1 cellular context compared by ENCODE assay signal in the genomic region with DNA sequence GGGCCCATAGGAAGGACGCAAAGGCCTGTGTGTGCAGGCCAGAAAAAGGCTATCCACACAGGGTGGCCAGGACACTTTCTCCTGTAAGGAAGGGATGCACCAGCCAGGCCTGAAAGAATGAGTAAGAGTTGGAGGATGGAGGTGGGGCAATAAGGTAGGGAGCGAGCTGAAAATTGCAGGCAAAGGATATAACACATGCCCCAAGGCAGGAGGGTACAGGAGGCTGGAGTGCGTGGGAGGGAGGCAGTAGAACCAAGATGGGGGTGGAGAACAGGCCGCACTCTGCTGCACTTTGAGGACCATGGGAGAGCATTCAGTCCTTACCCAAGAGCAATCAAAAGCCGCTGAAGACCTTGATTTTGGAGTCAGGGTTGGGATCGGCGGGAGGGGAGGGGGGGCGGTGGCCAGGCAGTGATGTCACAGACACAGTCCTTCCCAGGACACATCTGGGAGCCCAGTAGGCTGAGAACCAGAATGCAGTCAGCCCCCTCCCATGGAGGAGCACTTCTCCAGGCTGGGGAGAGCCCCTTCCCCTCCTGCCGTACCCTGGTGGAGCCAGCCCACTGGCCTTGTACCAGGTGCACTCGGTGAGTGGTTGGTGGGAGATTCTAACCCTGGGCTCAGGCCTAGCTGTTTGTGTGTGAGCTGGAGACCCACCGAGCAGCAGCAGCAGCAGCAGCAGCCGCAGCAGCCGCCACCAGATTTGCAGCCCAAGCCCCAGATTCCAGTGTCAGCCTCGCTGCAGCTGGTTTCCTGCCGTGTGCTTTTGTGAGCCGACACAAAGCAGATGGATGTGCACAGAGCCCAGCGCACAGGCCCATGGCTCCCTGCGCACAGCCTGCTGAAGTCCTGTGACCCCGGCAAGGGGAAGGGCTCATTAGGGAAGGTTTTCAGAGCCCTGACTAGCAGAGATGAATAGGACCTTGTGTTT.
TF ChIP-seq lines count a peak whose summit lies in the region.

No MANE protein-coding gene starts in this region.

TF ChIP-seq in HEK293, 187 proteins besides CTCF, POLR2A, EP300 and RAD21 (continued from another document):
- TF ChIP-seq, protein P1, sequence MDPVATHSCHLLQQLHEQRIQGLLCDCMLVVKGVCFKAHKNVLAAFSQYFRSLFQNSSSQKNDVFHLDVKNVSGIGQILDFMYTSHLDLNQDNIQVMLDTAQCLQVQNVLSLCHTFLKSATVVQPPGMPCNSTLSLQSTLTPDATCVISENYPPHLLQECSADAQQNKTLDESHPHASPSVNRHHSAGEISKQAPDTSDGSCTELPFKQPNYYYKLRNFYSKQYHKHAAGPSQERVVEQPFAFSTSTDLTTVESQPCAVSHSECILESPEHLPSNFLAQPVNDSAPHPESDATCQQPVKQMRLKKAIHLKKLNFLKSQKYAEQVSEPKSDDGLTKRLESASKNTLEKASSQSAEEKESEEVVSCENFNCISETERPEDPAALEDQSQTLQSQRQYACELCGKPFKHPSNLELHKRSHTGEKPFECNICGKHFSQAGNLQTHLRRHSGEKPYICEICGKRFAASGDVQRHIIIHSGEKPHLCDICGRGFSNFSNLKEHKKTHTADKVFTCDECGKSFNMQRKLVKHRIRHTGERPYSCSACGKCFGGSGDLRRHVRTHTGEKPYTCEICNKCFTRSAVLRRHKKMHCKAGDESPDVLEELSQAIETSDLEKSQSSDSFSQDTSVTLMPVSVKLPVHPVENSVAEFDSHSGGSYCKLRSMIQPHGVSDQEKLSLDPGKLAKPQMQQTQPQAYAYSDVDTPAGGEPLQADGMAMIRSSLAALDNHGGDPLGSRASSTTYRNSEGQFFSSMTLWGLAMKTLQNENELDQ (tag by site-specific recombination; IDR thresholded peaks at IDR 0.05; ENCODE audit: low read depth): no peak
- no peak for TF ChIP-seq ZNF629 (tag by site-specific recombination; IDR thresholded peaks at IDR 0.05)
- TF ChIP-seq ZNF791 (tag by site-specific recombination; IDR thresholded peaks at IDR 0.05): no peak
- no peak for TF ChIP-seq ZNF837 (tag by site-specific recombination; IDR thresholded peaks at IDR 0.05)
- no peak for TF ChIP-seq SALL2 (tag by site-specific recombination; IDR thresholded peaks at IDR 0.05; ENCODE audit: borderline replicate concordance)
- TF ChIP-seq ZNF19 (tag by site-specific recombination; IDR thresholded peaks at IDR 0.05; ENCODE audit: low read depth): no peak
- no peak for TF ChIP-seq ZNF777 (tag by site-specific recombination; IDR thresholded peaks at IDR 0.05; ENCODE audit: borderline replicate concordance)
- TF ChIP-seq KLF1 (tag by site-specific recombination; IDR thresholded peaks at IDR 0.05): no peak
- TF ChIP-seq SCRT1 (tag by site-specific recombination; IDR thresholded peaks at IDR 0.05; ENCODE audit: borderline replicate concordance): no peak
- TF ChIP-seq ZNF138 (tag by site-specific recombination; IDR thresholded peaks at IDR 0.05; ENCODE audit: borderline replicate concordance): no peak
- TF ChIP-seq, protein P2, sequence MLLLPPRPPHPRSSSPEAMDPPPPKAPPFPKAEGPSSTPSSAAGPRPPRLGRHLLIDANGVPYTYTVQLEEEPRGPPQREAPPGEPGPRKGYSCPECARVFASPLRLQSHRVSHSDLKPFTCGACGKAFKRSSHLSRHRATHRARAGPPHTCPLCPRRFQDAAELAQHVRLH (tag by site-specific recombination; IDR thresholded peaks at IDR 0.05): no peak
- TF ChIP-seq ZNF843 (tag by site-specific recombination; IDR thresholded peaks at IDR 0.05): no peak
- TF ChIP-seq ZNF514 (tag by site-specific recombination; IDR thresholded peaks at IDR 0.05): no peak
- TF ChIP-seq ZNF521 (tag by site-specific recombination; IDR thresholded peaks at IDR 0.05): no peak
- TF ChIP-seq PRDM1 (tag by site-specific recombination; IDR thresholded peaks at IDR 0.05): no peak
- no peak for TF ChIP-seq ZBTB21 (tag by site-specific recombination; IDR thresholded peaks at IDR 0.05)
- TF ChIP-seq ZNF175 (tag by site-specific recombination; IDR thresholded peaks at IDR 0.05): no peak
- no peak for TF ChIP-seq GLI4 (tag by site-specific recombination; IDR thresholded peaks at IDR 0.05)
- peak; percentile 41; the same call in 1 of the 2 replicates for TF ChIP-seq SP7 (tag by site-specific recombination; IDR thresholded peaks at IDR 0.05)
- TF ChIP-seq ZNF184 (tag by site-specific recombination; IDR thresholded peaks at IDR 0.05): no peak
- no peak for TF ChIP-seq REPIN1 (tag by site-specific recombination; IDR thresholded peaks at IDR 0.05; ENCODE audit: low read depth)
- no peak for TF ChIP-seq ZBTB8A (tag by site-specific recombination; IDR thresholded peaks at IDR 0.05)
- TF ChIP-seq ZNF335 (tag by site-specific recombination; conservative IDR thresholded peaks at IDR 0.05): no peak
- TF ChIP-seq ZNF830 (tag by site-specific recombination; IDR thresholded peaks at IDR 0.05; ENCODE audit: low read depth): no peak
- TF ChIP-seq ZIC2 (tag by site-specific recombination; IDR thresholded peaks at IDR 0.05): no peak
- TF ChIP-seq ZNF596 (tag by site-specific recombination; IDR thresholded peaks at IDR 0.05): no peak
- TF ChIP-seq, protein P3, sequence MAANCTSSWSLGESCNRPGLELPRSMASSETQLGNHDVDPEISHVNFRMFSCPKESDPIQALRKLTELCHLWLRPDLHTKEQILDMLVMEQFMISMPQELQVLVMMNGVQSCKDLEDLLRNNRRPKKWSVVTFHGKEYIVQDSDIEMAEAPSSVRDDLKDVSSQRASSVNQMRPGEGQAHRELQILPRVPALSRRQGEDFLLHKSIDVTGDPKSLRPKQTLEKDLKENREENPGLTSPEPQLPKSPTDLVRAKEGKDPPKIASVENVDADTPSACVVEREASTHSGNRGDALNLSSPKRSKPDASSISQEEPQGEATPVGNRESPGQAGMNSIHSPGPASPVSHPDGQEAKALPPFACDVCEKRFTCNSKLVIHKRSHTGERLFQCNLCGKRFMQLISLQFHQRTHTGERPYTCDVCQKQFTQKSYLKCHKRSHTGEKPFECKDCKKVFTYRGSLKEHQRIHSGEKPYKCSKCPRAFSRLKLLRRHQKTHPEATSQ (tag by site-specific recombination; IDR thresholded peaks at IDR 0.05): no peak
- TF ChIP-seq ZNF510 (tag by site-specific recombination; IDR thresholded peaks at IDR 0.05; ENCODE audit: insufficient replicate concordance): no peak
- TF ChIP-seq ZXDB (tag by site-specific recombination; IDR thresholded peaks at IDR 0.05): no peak
- TF ChIP-seq, protein P4, sequence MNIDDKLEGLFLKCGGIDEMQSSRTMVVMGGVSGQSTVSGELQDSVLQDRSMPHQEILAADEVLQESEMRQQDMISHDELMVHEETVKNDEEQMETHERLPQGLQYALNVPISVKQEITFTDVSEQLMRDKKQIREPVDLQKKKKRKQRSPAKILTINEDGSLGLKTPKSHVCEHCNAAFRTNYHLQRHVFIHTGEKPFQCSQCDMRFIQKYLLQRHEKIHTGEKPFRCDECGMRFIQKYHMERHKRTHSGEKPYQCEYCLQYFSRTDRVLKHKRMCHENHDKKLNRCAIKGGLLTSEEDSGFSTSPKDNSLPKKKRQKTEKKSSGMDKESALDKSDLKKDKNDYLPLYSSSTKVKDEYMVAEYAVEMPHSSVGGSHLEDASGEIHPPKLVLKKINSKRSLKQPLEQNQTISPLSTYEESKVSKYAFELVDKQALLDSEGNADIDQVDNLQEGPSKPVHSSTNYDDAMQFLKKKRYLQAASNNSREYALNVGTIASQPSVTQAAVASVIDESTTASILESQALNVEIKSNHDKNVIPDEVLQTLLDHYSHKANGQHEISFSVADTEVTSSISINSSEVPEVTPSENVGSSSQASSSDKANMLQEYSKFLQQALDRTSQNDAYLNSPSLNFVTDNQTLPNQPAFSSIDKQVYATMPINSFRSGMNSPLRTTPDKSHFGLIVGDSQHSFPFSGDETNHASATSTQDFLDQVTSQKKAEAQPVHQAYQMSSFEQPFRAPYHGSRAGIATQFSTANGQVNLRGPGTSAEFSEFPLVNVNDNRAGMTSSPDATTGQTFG (tag by site-specific recombination; IDR thresholded peaks at IDR 0.05; ENCODE audit: borderline replicate concordance): no peak
- TF ChIP-seq, protein P5, sequence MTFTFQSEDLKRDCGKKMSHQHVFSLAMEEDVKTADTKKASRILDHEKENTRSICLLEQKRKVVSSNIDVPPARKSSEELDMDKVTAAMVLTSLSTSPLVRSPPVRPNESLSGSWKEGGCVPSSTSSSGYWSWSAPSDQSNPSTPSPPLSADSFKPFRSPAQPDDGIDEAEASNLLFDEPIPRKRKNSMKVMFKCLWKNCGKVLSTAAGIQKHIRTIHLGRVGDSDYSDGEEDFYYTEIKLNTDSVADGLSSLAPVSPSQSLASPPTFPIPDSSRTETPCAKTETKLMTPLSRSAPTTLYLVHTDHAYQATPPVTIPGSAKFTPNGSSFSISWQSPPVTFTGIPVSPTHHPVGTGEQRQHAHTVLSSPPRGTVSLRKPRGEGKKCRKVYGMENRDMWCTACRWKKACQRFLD (tag by site-specific recombination; IDR thresholded peaks at IDR 0.05): no peak
- no peak for TF ChIP-seq ZNF214 (tag by site-specific recombination; IDR thresholded peaks at IDR 0.05; ENCODE audit: borderline replicate concordance)
- peak; percentile 55; the same call in 1 of the 2 replicates for TF ChIP-seq ZBTB17 (tag by site-specific recombination; IDR thresholded peaks at IDR 0.05)
